8 cellular contexts compared by ENCODE assay signal in the genomic region with DNA sequence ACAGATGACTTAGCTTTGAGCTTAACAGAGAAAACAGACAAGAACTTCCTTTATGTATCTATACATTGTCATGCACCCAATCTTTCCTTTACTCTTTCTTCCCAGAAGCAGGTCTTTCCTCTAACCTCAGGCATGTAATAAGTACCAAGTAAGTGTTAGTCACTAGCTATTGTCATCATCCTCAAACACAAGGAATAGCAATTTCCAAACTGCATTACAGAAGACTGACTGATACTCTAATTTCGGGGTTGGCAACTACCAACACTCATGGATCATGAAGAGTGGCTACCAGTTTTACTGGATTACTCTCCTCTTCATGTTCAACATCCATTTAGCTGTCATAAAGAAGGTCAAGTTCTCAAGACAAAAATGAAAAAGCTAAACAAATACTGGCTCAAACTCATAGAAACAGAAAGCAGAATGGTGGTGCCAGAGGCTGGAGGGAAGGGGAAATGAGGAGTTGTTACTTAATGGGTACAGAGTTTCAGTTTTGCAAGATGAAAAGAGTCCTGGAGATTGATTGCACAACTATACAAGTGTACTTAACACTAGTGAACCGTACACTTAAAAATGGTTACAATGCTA.
A peak's percentile ranks its signal among the peaks of the same experiment; 100 is the strongest.
DNase-seq lines count a peak whose midpoint lies in the region; ATAC-seq and TF ChIP-seq lines count a peak whose summit lies in the region.

No MANE protein-coding gene starts in this region.

- peaks cover 6 to 48% of the 10 kb centered on the region in 2 donors for H3K4me1 ChIP-seq in adrenal gland (replicated peaks in 1 of 2)
- peaks cover 15 to 42% (median 39%) of the 10 kb centered on the region in 4 donors for H3K4me1 ChIP-seq in liver (ENCODE audit: control insufficient read depth in 4 of 4, insufficient read depth in 4 of 4, low read length in 3 of 4)
- peaks cover 13% of the 10 kb centered on the region for H3K4me1 ChIP-seq in ovary (ENCODE audit: insufficient read depth)

- TF ChIP-seq POLR2A in adrenal gland (IDR thresholded peaks at IDR 0.05): no peak
- no peak for TF ChIP-seq POLR2A in ovary (IDR thresholded peaks at IDR 0.05)

- TF ChIP-seq RAD21 in liver (IDR thresholded peaks at IDR 0.05): peak; percentile 26 to 42

- no peaks in the 10 kb centered on the region for H3K36me3 ChIP-seq in MG63
- H3K36me3 ChIP-seq in adrenal gland (replicated peaks in 1 of 2): no peaks in the 10 kb centered on the region
- no peaks in the 10 kb centered on the region for H3K36me3 ChIP-seq in liver (ENCODE audit: control insufficient read depth in 4 of 4, insufficient read depth in 3 of 4, low read depth in 1 of 4, low read length in 3 of 4)
- H3K36me3 ChIP-seq in ovary: no peaks in the 10 kb centered on the region

- intact Hi-C loops in adrenal gland (cut with DNase I): no loop called here
- intact Hi-C loops in ovary (cut with DNase I): no loop called here

- no peak for TF ChIP-seq EP300 in ovary (IDR thresholded peaks at IDR 0.05)

- peak overlapping the region; percentile 11; the same call in 1 of the 2 replicates for H3K4me3 ChIP-seq in AG10803 (ENCODE audit: low read length)
- H3K4me3 ChIP-seq in MG63: peak overlapping the region; percentile 3; the same call in 1 of the 2 replicates
- no peak overlapping the region for H3K4me3 ChIP-seq in adrenal gland
- no peak overlapping the region for H3K4me3 ChIP-seq in liver (ENCODE audit: low read depth in 1 of 3, low read length in 3 of 3)
- no peak overlapping the region for H3K4me3 ChIP-seq in ovary

- 37 to 50% (median 44%) methylated on average over 2 of the region's 2 CpGs for WGBS in adrenal gland, 4 donors
- WGBS in liver: 40% methylated on average over 2 of the region's 2 CpGs
- WGBS in ovary, 3 donors: 75 to 92% (median 86%) methylated on average over 2 of the region's 2 CpGs

- H3K27me3 ChIP-seq in MG63 (no peaks in the 10 kb centered on the region), adrenal gland (no peaks in the 10 kb centered on the region), liver (ENCODE audit: control insufficient read depth in 4 of 4, insufficient read depth in 4 of 4, low read length in 3 of 4) (no peaks in the 10 kb centered on the region), ovary (no peaks in the 10 kb centered on the region)

- peak; percentile 60 for ATAC-seq in GM19455 (IDR thresholded peaks at IDR 0.05; ENCODE audit: unreplicated experiment)

- H3K9me3 ChIP-seq in MG63: no peaks in the 10 kb centered on the region
- no peaks in the 10 kb centered on the region for H3K9me3 ChIP-seq in adrenal gland (replicated peaks in 1 of 3)
- no peaks in the 10 kb centered on the region for H3K9me3 ChIP-seq in liver (ENCODE audit: control insufficient read depth in 4 of 4, low read length in 3 of 4)
- H3K9me3 ChIP-seq in ovary: no peaks in the 10 kb centered on the region

- peak; percentile 89 for DNase-seq in AG10803 (ENCODE audit: low read depth)
- peak; percentile 29 for DNase-seq in MG63
- DNase-seq in adrenal gland: peak in 1 of 7 donors; percentile 22
- DNase-seq in stimulated activated naive CD4-positive, alpha-beta T cell (lab: John Stamatoyannopoulos, UW): no peak
- DNase-seq in ovary: no peak
- DNase-seq in D341Med (ENCODE audit: low spot score): no peak

- no peak for TF ChIP-seq CTCF in AG10803 (conservative IDR thresholded peaks at IDR 0.05; ENCODE audit: low read length)
- TF ChIP-seq CTCF in adrenal gland (IDR thresholded peaks at IDR 0.05): no peak
- TF ChIP-seq CTCF in liver (IDR thresholded peaks at IDR 0.05; ENCODE audit: low read depth, low read length, missing input control): no peak
- no peak for TF ChIP-seq CTCF in ovary (IDR thresholded peaks at IDR 0.05)

- peak overlapping the region in 1 of 2 donors; percentile 22 for H3K9ac ChIP-seq in liver (ENCODE audit: low read depth in 1 of 2, low read length in 2 of 2)

- H3K27ac ChIP-seq in adrenal gland: peak overlapping the region in 3 of 5 donors; percentile 38 to 54 (median 49)
- H3K27ac ChIP-seq in liver (ENCODE audit: low read depth in 1 of 2, low read length in 2 of 2): peak overlapping the region; percentile 29 to 31
- no peak overlapping the region for H3K27ac ChIP-seq in ovary

TF ChIP-seq in liver, 16 proteins besides CTCF, POLR2A, EP300 and RAD21:
- TF ChIP-seq FOXA2 (IDR thresholded peaks at IDR 0.05) (no peak), FOXA1 (IDR thresholded peaks at IDR 0.05) (no peak), YY1 (IDR thresholded peaks at IDR 0.05) (peak; percentile 75), HNF4A (conservative IDR thresholded peaks at IDR 0.05) (peak; percentile 76), NR2F2 (IDR thresholded peaks at IDR 0.05) (no peak), RXRA (IDR thresholded peaks at IDR 0.05) (peak; percentile 40 to 71), HNF4G (IDR thresholded peaks at IDR 0.05) (peak; percentile 34), EGR1 (IDR thresholded peaks at IDR 0.05; ENCODE audit: low read depth in 2 of 2) (no peak), TAF1 (conservative IDR thresholded peaks at IDR 0.05) (no peak), SP1 (IDR thresholded peaks at IDR 0.05) (no peak), GABPA (IDR thresholded peaks at IDR 0.05 in 1 of 2, conservative IDR thresholded peaks at IDR 0.05 in 1 of 2) (no peak), JUND (IDR thresholded peaks at IDR 0.05) (peak; percentile 52 to 63)
- TF ChIP-seq, protein P1, sequence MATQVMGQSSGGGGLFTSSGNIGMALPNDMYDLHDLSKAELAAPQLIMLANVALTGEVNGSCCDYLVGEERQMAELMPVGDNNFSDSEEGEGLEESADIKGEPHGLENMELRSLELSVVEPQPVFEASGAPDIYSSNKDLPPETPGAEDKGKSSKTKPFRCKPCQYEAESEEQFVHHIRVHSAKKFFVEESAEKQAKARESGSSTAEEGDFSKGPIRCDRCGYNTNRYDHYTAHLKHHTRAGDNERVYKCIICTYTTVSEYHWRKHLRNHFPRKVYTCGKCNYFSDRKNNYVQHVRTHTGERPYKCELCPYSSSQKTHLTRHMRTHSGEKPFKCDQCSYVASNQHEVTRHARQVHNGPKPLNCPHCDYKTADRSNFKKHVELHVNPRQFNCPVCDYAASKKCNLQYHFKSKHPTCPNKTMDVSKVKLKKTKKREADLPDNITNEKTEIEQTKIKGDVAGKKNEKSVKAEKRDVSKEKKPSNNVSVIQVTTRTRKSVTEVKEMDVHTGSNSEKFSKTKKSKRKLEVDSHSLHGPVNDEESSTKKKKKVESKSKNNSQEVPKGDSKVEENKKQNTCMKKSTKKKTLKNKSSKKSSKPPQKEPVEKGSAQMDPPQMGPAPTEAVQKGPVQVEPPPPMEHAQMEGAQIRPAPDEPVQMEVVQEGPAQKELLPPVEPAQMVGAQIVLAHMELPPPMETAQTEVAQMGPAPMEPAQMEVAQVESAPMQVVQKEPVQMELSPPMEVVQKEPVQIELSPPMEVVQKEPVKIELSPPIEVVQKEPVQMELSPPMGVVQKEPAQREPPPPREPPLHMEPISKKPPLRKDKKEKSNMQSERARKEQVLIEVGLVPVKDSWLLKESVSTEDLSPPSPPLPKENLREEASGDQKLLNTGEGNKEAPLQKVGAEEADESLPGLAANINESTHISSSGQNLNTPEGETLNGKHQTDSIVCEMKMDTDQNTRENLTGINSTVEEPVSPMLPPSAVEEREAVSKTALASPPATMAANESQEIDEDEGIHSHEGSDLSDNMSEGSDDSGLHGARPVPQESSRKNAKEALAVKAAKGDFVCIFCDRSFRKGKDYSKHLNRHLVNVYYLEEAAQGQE (IDR thresholded peaks at IDR 0.05): no peak
- TF ChIP-seq, protein P2, sequence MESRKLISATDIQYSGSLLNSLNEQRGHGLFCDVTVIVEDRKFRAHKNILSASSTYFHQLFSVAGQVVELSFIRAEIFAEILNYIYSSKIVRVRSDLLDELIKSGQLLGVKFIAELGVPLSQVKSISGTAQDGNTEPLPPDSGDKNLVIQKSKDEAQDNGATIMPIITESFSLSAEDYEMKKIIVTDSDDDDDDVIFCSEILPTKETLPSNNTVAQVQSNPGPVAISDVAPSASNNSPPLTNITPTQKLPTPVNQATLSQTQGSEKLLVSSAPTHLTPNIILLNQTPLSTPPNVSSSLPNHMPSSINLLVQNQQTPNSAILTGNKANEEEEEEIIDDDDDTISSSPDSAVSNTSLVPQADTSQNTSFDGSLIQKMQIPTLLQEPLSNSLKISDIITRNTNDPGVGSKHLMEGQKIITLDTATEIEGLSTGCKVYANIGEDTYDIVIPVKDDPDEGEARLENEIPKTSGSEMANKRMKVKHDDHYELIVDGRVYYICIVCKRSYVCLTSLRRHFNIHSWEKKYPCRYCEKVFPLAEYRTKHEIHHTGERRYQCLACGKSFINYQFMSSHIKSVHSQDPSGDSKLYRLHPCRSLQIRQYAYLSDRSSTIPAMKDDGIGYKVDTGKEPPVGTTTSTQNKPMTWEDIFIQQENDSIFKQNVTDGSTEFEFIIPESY (IDR thresholded peaks at IDR 0.05): peak; percentile 36
- TF ChIP-seq, protein P3, sequence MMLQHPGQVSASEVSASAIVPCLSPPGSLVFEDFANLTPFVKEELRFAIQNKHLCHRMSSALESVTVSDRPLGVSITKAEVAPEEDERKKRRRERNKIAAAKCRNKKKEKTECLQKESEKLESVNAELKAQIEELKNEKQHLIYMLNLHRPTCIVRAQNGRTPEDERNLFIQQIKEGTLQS (IDR thresholded peaks at IDR 0.05): no peak
- TF ChIP-seq, protein P4, sequence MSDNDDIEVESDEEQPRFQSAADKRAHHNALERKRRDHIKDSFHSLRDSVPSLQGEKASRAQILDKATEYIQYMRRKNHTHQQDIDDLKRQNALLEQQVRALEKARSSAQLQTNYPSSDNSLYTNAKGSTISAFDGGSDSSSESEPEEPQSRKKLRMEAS (IDR thresholded peaks at IDR 0.05): peak; percentile 44

Comparison
In these comparisons a context has a peak if more than half of its experiments do, and no peak if none do; other contexts are left out.
1. DNase-seq: peak in AG10803 (single experiment) and MG63 (single experiment); none in stimulated activated naive CD4-positive, alpha-beta T cell (0 of 6), ovary (0 of 5) and D341Med (single experiment).
2. H3K4me3 ChIP-seq: peak in AG10803 (single experiment) and MG63 (single experiment); none in adrenal gland (0 of 4), liver (0 of 3) and ovary (single experiment).
3. H3K27ac ChIP-seq: peak in adrenal gland (3 of 5) and liver (2 of 2); none in ovary (0 of 2).